Comparison of ENCODE assay signal across 9 cellular contexts in the genomic region with DNA sequence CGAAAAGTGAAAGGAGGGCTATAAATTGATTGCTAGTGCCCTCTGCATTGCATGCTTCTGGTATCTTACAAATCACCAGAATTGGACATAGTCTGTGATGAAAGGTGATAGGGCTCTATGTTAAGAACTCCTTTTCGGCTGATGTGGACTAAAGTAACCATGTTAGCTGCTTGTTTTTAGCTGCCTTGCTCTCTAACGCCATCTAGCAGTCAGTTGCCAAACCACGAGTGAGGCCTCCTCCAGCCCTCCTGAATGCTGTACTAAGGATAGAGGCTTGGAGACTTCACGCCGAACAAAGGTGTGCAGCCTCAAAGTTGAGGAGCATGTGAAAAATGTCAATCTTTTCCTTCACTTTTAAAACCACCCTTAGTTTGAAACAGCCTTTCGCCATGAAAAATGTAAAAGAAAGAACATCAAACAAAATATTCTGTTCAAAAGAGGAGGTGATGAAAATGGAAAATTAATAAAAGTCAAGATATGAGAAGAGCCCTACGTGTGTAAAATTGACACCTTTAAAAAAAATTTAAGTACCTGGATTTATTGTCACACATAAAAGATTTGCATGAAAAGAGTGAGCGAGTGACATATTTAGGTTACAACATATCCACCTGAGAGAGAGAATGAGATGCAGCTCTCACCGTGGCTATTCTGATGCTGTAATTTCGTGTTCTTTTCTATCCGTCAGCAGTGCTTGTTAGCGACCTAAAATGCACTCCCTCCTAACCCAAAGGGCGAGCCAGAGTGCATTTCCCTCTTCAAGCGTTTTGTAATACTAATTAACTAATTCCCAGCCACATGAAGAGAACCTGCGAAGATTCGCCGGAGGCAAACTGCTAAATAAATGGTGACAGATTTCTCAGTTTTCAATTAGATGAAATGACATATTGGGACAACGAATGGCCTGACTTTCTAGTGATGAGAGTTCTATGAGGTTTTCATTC. TPM values are rescaled to one million over a fixed set of nuclear protein-coding genes. Genes with fewer than 3 reads are reported as not detected.
DNase-seq lines count a peak whose midpoint lies in the region; ATAC-seq and TF ChIP-seq lines count a peak whose summit lies in the region.
"Had no signal": no experiment of that assay in that cellular context is flagged by ENCODE, and none has a peak within 500 bp of the region (broad histone marks: within the 10 kb centered on the region; RNA-seq: fewer than 3 reads in every experiment).

No MANE protein-coding gene starts in this region.

- TF ChIP-seq CTCF in glutamatergic neuron (IDR thresholded peaks at IDR 0.05; ENCODE audit: partially characterized antibody, unreplicated experiment) (peak; percentile 68), psoas muscle (IDR thresholded peaks at IDR 0.05) (peak; percentile 55)

- no peak overlapping the region for H3K4me3 Mint-ChIP-seq in activated T-cell treated with anti-CD3 and anti-CD28 coated beads, Interleukin-2, amount 50 U/mL, for 72 hours
- H3K4me3 Mint-ChIP-seq in glutamatergic neuron (ENCODE audit: unreplicated experiment), result peak overlapping the region; percentile 41
- H3K4me3 Mint-ChIP-seq: stimulated activated naive CD8-positive, alpha-beta T cell treated with anti-CD3 and anti-CD28 coated beads, Interleukin-15, Interleukin-2, amounts not matched to agents 100 ng/mL and 50 ng/mL, for 24 hours had no signal

- 41 to 47% (median 45%) methylated on average over 19 of the region's 19 CpGs for WGBS in psoas muscle, 3 donors

- H3K4me1 ChIP-seq in psoas muscle, result no peaks in the 10 kb centered on the region

- ATAC-seq in GM21381 (IDR thresholded peaks at IDR 0.05; ENCODE audit: unreplicated experiment) (peak; percentile 93), psoas muscle (peak in 2 of 4 donors; percentile 52 to 66), HG02571 (IDR thresholded peaks at IDR 0.05; ENCODE audit: unreplicated experiment) (no peak)
- ATAC-seq in activated T-cell treated with anti-CD3 and anti-CD28 coated beads, Interleukin-2, amount 50 U/mL, for 72 hours (replicated peaks in 1 of 2), result peak; percentile 62

- no peaks in the 10 kb centered on the region for H3K36me3 ChIP-seq in psoas muscle (ENCODE audit: insufficient read depth in 1 of 2, low read depth in 1 of 2)

- DNase-seq in Daoy (ENCODE audit: low read depth) (peak; percentile 44), HK-2 (ENCODE audit: unreplicated experiment) (peak; percentile 52), NCI-H82 (lab: John Stamatoyannopoulos, UW) (peak; percentile 90), glutamatergic neuron (peak; percentile 82), psoas muscle (peak in 1 of 2 donors; percentile 40)
- peak; percentile 44 to 54 for DNase-seq in activated T-cell treated with anti-CD3 and anti-CD28 coated beads, Interleukin-2, amount 50 U/mL, for 72 hours

- H3K27ac Mint-ChIP-seq in activated T-cell treated with anti-CD3 and anti-CD28 coated beads, Interleukin-2, amount 50 U/mL, for 72 hours, result no peak overlapping the region
- H3K27ac Mint-ChIP-seq in glutamatergic neuron (ENCODE audit: unreplicated experiment), result peak overlapping the region; percentile 94
- H3K27ac Mint-ChIP-seq: stimulated activated naive CD8-positive, alpha-beta T cell treated with anti-CD3 and anti-CD28 coated beads, Interleukin-15, Interleukin-2, amounts not matched to agents 100 ng/mL and 50 ng/mL, for 24 hours had no signal

- no peaks in the 10 kb centered on the region for H3K4me1 Mint-ChIP-seq in activated T-cell treated with anti-CD3 and anti-CD28 coated beads, Interleukin-2, amount 50 U/mL, for 72 hours (ENCODE audit: low read depth)
- H3K4me1 Mint-ChIP-seq in glutamatergic neuron (ENCODE audit: low read depth, unreplicated experiment), result peaks cover 35% of the 10 kb centered on the region

- no peaks in the 10 kb centered on the region for H3K27me3 ChIP-seq in psoas muscle (ENCODE audit: insufficient read depth in 3 of 3, low read length in 2 of 3)

- H3K27me3 Mint-ChIP-seq in activated T-cell treated with anti-CD3 and anti-CD28 coated beads, Interleukin-2, amount 50 U/mL, for 72 hours (ENCODE audit: low read depth), result no peaks in the 10 kb centered on the region
- no peaks in the 10 kb centered on the region for H3K27me3 Mint-ChIP-seq in glutamatergic neuron (ENCODE audit: unreplicated experiment)
- H3K27me3 Mint-ChIP-seq: stimulated activated naive CD8-positive, alpha-beta T cell treated with anti-CD3 and anti-CD28 coated beads, Interleukin-15, Interleukin-2, amounts not matched to agents 100 ng/mL and 50 ng/mL, for 24 hours had no signal

- H3K27ac ChIP-seq in psoas muscle, result no peak overlapping the region

- H3K9me3 Mint-ChIP-seq in activated T-cell treated with anti-CD3 and anti-CD28 coated beads, Interleukin-2, amount 50 U/mL, for 72 hours, result no peaks in the 10 kb centered on the region
- H3K9me3 Mint-ChIP-seq in glutamatergic neuron (ENCODE audit: unreplicated experiment), result peaks cover 11% of the 10 kb centered on the region
- H3K9me3 Mint-ChIP-seq: stimulated activated naive CD8-positive, alpha-beta T cell treated with anti-CD3 and anti-CD28 coated beads, Interleukin-15, Interleukin-2, amounts not matched to agents 100 ng/mL and 50 ng/mL, for 24 hours had no signal

- intact Hi-C loops in psoas muscle (cut with DNase I), result no loop called here

- H3K4me3 ChIP-seq in psoas muscle, result no peak overlapping the region

- no peaks in the 10 kb centered on the region for H3K9me3 ChIP-seq in psoas muscle

- no peaks in the 10 kb centered on the region for H3K36me3 Mint-ChIP-seq in activated T-cell treated with anti-CD3 and anti-CD28 coated beads, Interleukin-2, amount 50 U/mL, for 72 hours (ENCODE audit: insufficient read depth in 2 of 2)
- no peaks in the 10 kb centered on the region for H3K36me3 Mint-ChIP-seq in glutamatergic neuron (ENCODE audit: unreplicated experiment)

RNA-seq across cellular contexts. Expression of a gene that starts 8.0 kb away (rescaled TPM):
- not detected in 2 replicates for total RNA-seq in Daoy (2014; rRNA removed; shearing (Covaris generic))
- total RNA-seq in activated T-cell treated with anti-CD3 and anti-CD28 coated beads, Interleukin-2, amount 50 U/mL, for 72 hours, result not detected
- total RNA-seq in glutamatergic neuron (ENCODE audit: unreplicated experiment) (0.42 TPM), psoas muscle (not detected)
- not detected for polyA plus RNA-seq in psoas muscle
